In genomic region chr10:123093489-123093888, GRCh38 we compare ENCODE assay signal across 1 cellular context.
TF ChIP-seq lines count a peak whose summit lies in the region.

No MANE protein-coding gene starts in this region.

TF ChIP-seq in GM23338, 12 proteins besides CTCF, POLR2A, EP300 and RAD21:
- TF ChIP-seq REST (IDR thresholded peaks at IDR 0.05; ENCODE audit: unreplicated experiment) (peak; percentile 69), JUNB (IDR thresholded peaks at IDR 0.05; ENCODE audit: unreplicated experiment) (no peak), STAT1 (IDR thresholded peaks at IDR 0.05; ENCODE audit: unreplicated experiment) (no peak)
